1 cellular context compared by ENCODE assay signal in genomic region chr7:73828972-73829371, GRCh38.
TF ChIP-seq lines count a peak whose summit lies in the region.

No MANE protein-coding gene starts in this region.

TF ChIP-seq in H1, 55 proteins besides CTCF, POLR2A, EP300 and RAD21:
- TF ChIP-seq NRF1 (IDR thresholded peaks at IDR 0.05; ENCODE audit: low read depth, low read length) (no peak), CBX5 (IDR thresholded peaks at IDR 0.05; ENCODE audit: low read depth, low read length) (no peak), SIRT6 (IDR thresholded peaks at IDR 0.05; ENCODE audit: low read length) (no peak), E2F6 (IDR thresholded peaks at IDR 0.05) (no peak), EZH2 (IDR thresholded peaks at IDR 0.05; ENCODE audit: low read depth, low read length, severe bottlenecking) (no peak), RNF2 (IDR thresholded peaks at IDR 0.05; ENCODE audit: borderline replicate concordance, low read depth, low read length, missing control alignments, poor library complexity, severe bottlenecking) (no peak), SP1 (IDR thresholded peaks at IDR 0.05; ENCODE audit: low read depth, low read length) (no peak), YY1 (IDR thresholded peaks at IDR 0.05; ENCODE audit: low read depth, low read length) (no peak), JUN (IDR thresholded peaks at IDR 0.05; ENCODE audit: low read depth, low read length) (no peak), BCL11A (IDR thresholded peaks at IDR 0.05; ENCODE audit: low read depth in 2 of 2, low read length in 2 of 2) (no peak), KDM1A (IDR thresholded peaks at IDR 0.05; ENCODE audit: borderline replicate concordance, low read length) (no peak), CEBPB (IDR thresholded peaks at IDR 0.05; ENCODE audit: low read depth, low read length) (no peak), TEAD4 (IDR thresholded peaks at IDR 0.05; ENCODE audit: low read depth, low read length) (no peak), HDAC6 (IDR thresholded peaks at IDR 0.05; ENCODE audit: low read depth, low read length) (no peak), USF2 (IDR thresholded peaks at IDR 0.05; ENCODE audit: low read length) (no peak), SIX5 (IDR thresholded peaks at IDR 0.05; ENCODE audit: low read depth, low read length) (no peak), GTF2F1 (IDR thresholded peaks at IDR 0.05; ENCODE audit: borderline replicate concordance, low read depth, low read length) (no peak), EGR1 (IDR thresholded peaks at IDR 0.05; ENCODE audit: borderline replicate concordance, low read depth, low read length) (no peak)
TF ChIP-seq in H1: peak in this region for 0.
